In the genomic region with DNA sequence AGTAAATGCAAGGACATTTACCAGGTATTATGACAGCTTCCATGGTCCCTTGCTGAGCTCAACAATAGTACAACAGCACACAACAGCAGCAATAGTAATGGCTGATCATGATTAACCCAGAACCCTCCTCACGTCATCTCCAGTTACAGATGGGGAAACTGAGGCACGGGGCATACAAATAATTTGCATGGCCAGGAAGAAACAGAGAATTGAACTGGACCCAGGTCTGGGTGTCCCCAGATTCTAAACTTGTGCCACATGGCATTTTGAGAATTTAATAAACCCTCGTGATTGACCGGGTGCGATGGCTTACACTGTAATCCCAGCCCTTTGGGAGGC, we compare ENCODE assay signal across 8 cellular contexts. TPM values are rescaled to one million over a fixed set of nuclear protein-coding genes. Genes with fewer than 3 reads are reported as not detected.
DNase-seq lines count a peak whose midpoint lies in the region; ATAC-seq and TF ChIP-seq lines count a peak whose summit lies in the region.

No MANE protein-coding gene starts in this region.

- no peak for TF ChIP-seq EP300 in ovary (IDR thresholded peaks at IDR 0.05)

- H3K4me3 ChIP-seq in DOHH2 (ENCODE audit: low read length) (peak overlapping the region; percentile 60), PC-9 (peak overlapping the region; percentile 61), endodermal cell (ENCODE audit: low read length) (peak overlapping the region; percentile 74), ovary (peak overlapping the region; percentile 22)

- no peak for ATAC-seq in GM21367 (IDR thresholded peaks at IDR 0.05; ENCODE audit: unreplicated experiment)

- H3K4me3 Mint-ChIP-seq in endodermal cell: peak overlapping the region; percentile 59

- CTCF ChIA-PET in PC-9 (lab: Charles Lee): interaction anchor here (1.0 kb wide), 1 partner anchor 100 kb away, joined by 3 read pairs; no protein-coding TSS in a partner anchor

- H3K27me3 ChIP-seq in DOHH2 (ENCODE audit: control insufficient read depth, low read length) (no peaks in the 10 kb centered on the region), PC-9 (ENCODE audit: insufficient read depth, low read depth) (no peaks in the 10 kb centered on the region), endodermal cell (ENCODE audit: control insufficient read depth, insufficient read depth, low read length, poor library complexity, severe bottlenecking) (peaks cover 11% of the 10 kb centered on the region), ovary (no peaks in the 10 kb centered on the region)

- H3K9me2 ChIP-seq in DOHH2 (replicated peaks; ENCODE audit: control insufficient read depth, low read length) (no peaks in the 10 kb centered on the region), PC-9 (ENCODE audit: insufficient read depth) (no peaks in the 10 kb centered on the region)

- peaks cover 22% of the 10 kb centered on the region for H3K27me3 Mint-ChIP-seq in endodermal cell (ENCODE audit: insufficient read depth)

- H3K79me2 ChIP-seq in DOHH2 (ENCODE audit: control insufficient read depth, low read length) (peaks cover 6% of the 10 kb centered on the region), PC-9 (ENCODE audit: low read depth) (no peaks in the 10 kb centered on the region)

- H4K20me1 ChIP-seq in DOHH2 (ENCODE audit: control insufficient read depth, insufficient read depth, low read depth, low read length) (no peaks in the 10 kb centered on the region), PC-9 (ENCODE audit: insufficient read depth) (no peaks in the 10 kb centered on the region)

- H3K4me1 Mint-ChIP-seq in endodermal cell: peaks cover 13% of the 10 kb centered on the region

- H3K27ac ChIP-seq in DOHH2 (ENCODE audit: low read depth, low read length) (0 out of 2 replicates have a peak overlapping the region, but pooled peaks have one; percentile 11), PC-9 (peak overlapping the region; percentile 65), endodermal cell (ENCODE audit: low read depth, low read length) (no peak overlapping the region), ovary (peak overlapping the region in 1 of 2 donors; percentile 34)

- no peaks in the 10 kb centered on the region for H3K36me3 Mint-ChIP-seq in endodermal cell (ENCODE audit: low read depth)

- POLR2A ChIA-PET in PC-9 (lab: Charles Lee; ENCODE audit: unreplicated experiment): no interaction called here

- H3K9me3 Mint-ChIP-seq in endodermal cell: no peaks in the 10 kb centered on the region

- no TSS peak for BruUV-seq in PC-9 (replicated peaks; lab: Mats Ljungman, UMichigan)

- TF ChIP-seq CTCF in DOHH2 (IDR thresholded peaks at IDR 0.05; ENCODE audit: low read depth, low read length, poor library complexity, severe bottlenecking) (no peak), PC-9 (conservative IDR thresholded peaks at IDR 0.05) (no peak), endodermal cell (conservative IDR thresholded peaks at IDR 0.05) (no peak), ovary (IDR thresholded peaks at IDR 0.05) (no peak)

- H3K27ac Mint-ChIP-seq in endodermal cell: peak overlapping the region; percentile 89

- intact Hi-C loops in PC-9 (cut with micrococcal nuclease; ENCODE audit: unreplicated experiment) (no loop called here), ovary (cut with DNase I) (no loop called here)

- peak overlapping the region; percentile 79 for H2AFZ ChIP-seq in PC-9

- no peak overlapping the region for H3K9ac ChIP-seq in endodermal cell (ENCODE audit: extremely low read depth, low read length, poor library complexity, severe bottlenecking)

- H3K36me3 ChIP-seq in DOHH2 (ENCODE audit: control insufficient read depth, low read length) (peaks cover 22% of the 10 kb centered on the region), PC-9 (ENCODE audit: low read depth) (no peaks in the 10 kb centered on the region), endodermal cell (ENCODE audit: control insufficient read depth, insufficient read depth, low read length) (no peaks in the 10 kb centered on the region), ovary (no peaks in the 10 kb centered on the region)

- WGBS in endodermal cell (ENCODE audit: insufficient coverage in 1 of 2, insufficient read length in 1 of 2), 2 experiments: 70 to 78% methylated on average over 5 of the region's 5 CpGs
- 64 to 77% (median 72%) methylated on average over 5 of the region's 5 CpGs for WGBS in ovary, 3 donors

- DNase-seq in PC-9 (peak in 1 of 2 experiments; percentile 49), endodermal cell (no peak), ovary (no peak), SHP77 treated with DMSO at 0.1 percent for 48 hours (lab: John Stamatoyannopoulos, UW) (no peak), NCI-H187 (lab: John Stamatoyannopoulos, UW) (no peak), DMS 273 (lab: John Stamatoyannopoulos, UW; ENCODE audit: unreplicated experiment) (no peak)

- no peak for TF ChIP-seq POLR2A in ovary (IDR thresholded peaks at IDR 0.05)

- H3K4me1 ChIP-seq in DOHH2 (ENCODE audit: control insufficient read depth, low read length) (peaks cover 82% of the 10 kb centered on the region), PC-9 (replicated peaks; ENCODE audit: insufficient read depth) (peaks cover 18% of the 10 kb centered on the region), endodermal cell (ENCODE audit: control insufficient read depth, insufficient read depth, low read length) (peaks cover 6% of the 10 kb centered on the region), ovary (ENCODE audit: insufficient read depth) (peaks cover 6% of the 10 kb centered on the region)

- peaks cover 33% of the 10 kb centered on the region for H3F3A ChIP-seq in DOHH2 (ENCODE audit: control insufficient read depth, insufficient read depth)
- H3F3A ChIP-seq in PC-9 (ENCODE audit: insufficient read depth, low read depth): peaks cover 50% of the 10 kb centered on the region

- peak overlapping the region; percentile 70 for H3K4me2 ChIP-seq in DOHH2 (ENCODE audit: low read length)
- H3K4me2 ChIP-seq in PC-9: peak overlapping the region; percentile 94

- no peaks in the 10 kb centered on the region for H3K9me3 ChIP-seq in DOHH2 (ENCODE audit: control insufficient read depth, insufficient read depth, low read length)
- H3K9me3 ChIP-seq in PC-9 (ENCODE audit: insufficient read depth, low read depth): no peaks in the 10 kb centered on the region
- no peaks in the 10 kb centered on the region for H3K9me3 ChIP-seq in endodermal cell (ENCODE audit: control insufficient read depth, low read length)
- H3K9me3 ChIP-seq in ovary: no peaks in the 10 kb centered on the region

RNA-seq across cellular contexts. Expression of gene MAST3, which starts 7.2 kb away (rescaled TPM):
- total RNA-seq in PC-9 (2021): 14.1 and 15.8 TPM in 2 replicates
- 10 to 100 TPM; 13.0 to 15.1 TPM for total RNA-seq in endodermal cell
- polyA plus RNA-seq in endodermal cell (2013, experiment 1 of 2): 9.3 TPM
- polyA plus RNA-seq in endodermal cell (2013, experiment 2 of 2): 8.2 TPM
- 10 to 100 TPM in 3 of 7 donors, 1 to 10 TPM in 4; 7.8 to 12.2 (median 9.9) TPM for total RNA-seq in ovary
- 1 to 10 TPM; 2.4 to 5.7 TPM for polyA plus RNA-seq in ovary

RNA-seq across cellular contexts. Expression of gene IL12RB1, which starts 18.0 kb away (rescaled TPM):
- total RNA-seq in PC-9 (2021) (0.55 and 1.1 TPM in 2 replicates), endodermal cell (not detected), ovary (under 1 TPM; 0.31 to 0.89 (median 0.57) TPM)
- not detected for polyA plus RNA-seq in endodermal cell (2013, experiment 1 of 2)
- polyA plus RNA-seq in endodermal cell (2013, experiment 2 of 2): not detected
- polyA plus RNA-seq in ovary: under 1 TPM; 0.22 to 0.70 TPM

RNA-seq across cellular contexts. Expression of gene PIK3R2, which starts 48.2 kb away (rescaled TPM):
- total RNA-seq in PC-9 (2021) (58.3 and 61.8 TPM in 2 replicates), endodermal cell (10 to 100 TPM; 52.9 to 58.8 TPM), ovary (10 to 100 TPM; 16.5 to 63.2 (median 48.9) TPM)
- 57.1 TPM for polyA plus RNA-seq in endodermal cell (2013, experiment 1 of 2)
- 50.7 TPM for polyA plus RNA-seq in endodermal cell (2013, experiment 2 of 2)
- polyA plus RNA-seq in ovary: 10 to 100 TPM; 12.8 to 13.6 TPM

Comparison
In these comparisons a context has a peak if more than half of its experiments do, and no peak if none do; other contexts are left out.
1. H3K4me3 ChIP-seq: peak in every context shown above with its lines; median percentile 74 in endodermal cell; 61 in PC-9; 60 in DOHH2; 22 in ovary.